23 cellular contexts compared by ENCODE assay signal in the genomic region with DNA sequence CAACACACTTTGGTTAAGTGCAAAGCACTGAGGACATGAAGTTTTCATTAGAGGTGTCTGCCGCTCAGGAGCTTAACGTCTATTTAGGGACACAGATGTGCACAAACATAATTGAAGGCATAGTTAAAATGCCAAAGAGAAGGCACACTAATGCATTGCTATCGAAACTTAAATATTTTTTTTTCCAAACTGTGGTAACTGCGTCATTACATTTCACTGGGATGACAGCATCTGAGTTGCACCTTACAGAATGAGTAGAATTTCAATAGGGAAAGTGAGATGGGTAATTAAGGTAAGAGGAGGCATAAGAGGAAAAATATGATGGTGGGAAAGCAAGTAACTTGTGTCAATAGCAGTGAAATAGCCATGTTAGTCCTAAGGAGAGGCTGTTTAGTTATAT.
"Had no signal": no experiment of that assay in that cellular context is flagged by ENCODE, and none has a peak within 500 bp of the region (broad histone marks: within the 10 kb centered on the region; RNA-seq: fewer than 3 reads in every experiment).

No MANE protein-coding gene starts in this region.

- DNase-seq: colonic mucosa; cortex of kidney; effector CD8-positive, alpha-beta T cell; effector memory CD8-positive, alpha-beta T cell; endodermal cell; erythroblast; esophagus squamous epithelium; foreskin fibroblast; foreskin melanocyte; gastrocnemius medialis; glutamatergic neuron; head of caudate nucleus; heart right ventricle; hippocampal formation; left cardiac atrium; left lung; left ventricle myocardium superior; lower lobe of right lung; mesenchymal stem cell; mucosa of descending colon; naive B cell had no signal

- H3K4me1 Mint-ChIP-seq: endodermal cell, mesothelial cell of epicardium, naive B cell had no signal

- H3K27me3 Mint-ChIP-seq: dendritic cell treated with granulocyte-macrophage colony-stimulating factor and Interleukin-4, amounts not matched to agents 40 ng/mL and 50 ng/mL, for 4 days; naive B cell had no signal

- H3K27ac Mint-ChIP-seq: dendritic cell treated with granulocyte-macrophage colony-stimulating factor and Interleukin-4, amounts not matched to agents 40 ng/mL and 50 ng/mL, for 4 days; effector memory CD8-positive, alpha-beta T cell; endodermal cell; mesothelial cell of epicardium had no signal

- H3K4me3 Mint-ChIP-seq: dendritic cell treated with granulocyte-macrophage colony-stimulating factor and Interleukin-4, amounts not matched to agents 40 ng/mL and 50 ng/mL, for 4 days; effector memory CD8-positive, alpha-beta T cell; endodermal cell; mesothelial cell of epicardium; naive B cell had no signal
